Comparison of ENCODE assay signal across 8 cellular contexts in genomic region chr11:8080674-8081590, GRCh38. TPM values are rescaled to one million over a fixed set of nuclear protein-coding genes. Genes with fewer than 3 reads are reported as not detected.
DNase-seq lines count a peak whose midpoint lies in the region; ATAC-seq and TF ChIP-seq lines count a peak whose summit lies in the region.

A gene with protein sequence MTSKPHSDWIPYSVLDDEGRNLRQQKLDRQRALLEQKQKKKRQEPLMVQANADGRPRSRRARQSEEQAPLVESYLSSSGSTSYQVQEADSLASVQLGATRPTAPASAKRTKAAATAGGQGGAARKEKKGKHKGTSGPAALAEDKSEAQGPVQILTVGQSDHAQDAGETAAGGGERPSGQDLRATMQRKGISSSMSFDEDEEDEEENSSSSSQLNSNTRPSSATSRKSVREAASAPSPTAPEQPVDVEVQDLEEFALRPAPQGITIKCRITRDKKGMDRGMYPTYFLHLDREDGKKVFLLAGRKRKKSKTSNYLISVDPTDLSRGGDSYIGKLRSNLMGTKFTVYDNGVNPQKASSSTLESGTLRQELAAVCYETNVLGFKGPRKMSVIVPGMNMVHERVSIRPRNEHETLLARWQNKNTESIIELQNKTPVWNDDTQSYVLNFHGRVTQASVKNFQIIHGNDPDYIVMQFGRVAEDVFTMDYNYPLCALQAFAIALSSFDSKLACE (plus strand): TSS chr11:8081211. CDS start chr11:8081511, 300 bp downstream.

- H3K27me3 Mint-ChIP-seq in T-cell (peaks cover 44 to 65% of the 10 kb centered on the region in 2 donors), natural killer cell (ENCODE audit: low read depth in 2 of 2) (peaks cover 36 to 51% of the 10 kb centered on the region in 2 donors)

- CTCF ChIA-PET in T-cell (lab: Charles Lee), result no interaction called here

- H3K4me3 ChIP-seq in esophagus squamous epithelium, result peak within 1 kb of the TSS; percentile 26 to 75 (median 53)

- H3K9me3 Mint-ChIP-seq in T-cell (no peaks in the 10 kb centered on the region), natural killer cell (no peaks in the 10 kb centered on the region)

- WGBS in esophagus squamous epithelium, 2 donors, result 0 to 1% methylated on average over 6 to 14 of the region's 104 CpGs

- ATAC-seq in T-cell (replicated peaks in 1 of 4) (peak; percentile 44 to 61 (median 48)), natural killer cell (peak in 1 of 3 donors; percentile 32), GM19463 (IDR thresholded peaks at IDR 0.05; ENCODE audit: unreplicated experiment) (no peak)

- no peaks in the 10 kb centered on the region for H3K36me3 Mint-ChIP-seq in T-cell
- no peaks in the 10 kb centered on the region for H3K36me3 Mint-ChIP-seq in natural killer cell

- POLR2A ChIA-PET in T-cell (lab: Charles Lee), result no interaction called here

- no peaks in the 10 kb centered on the region for H3K9me3 ChIP-seq in esophagus squamous epithelium

- DNase-seq in NCI-H510A treated with DMSO at 0.1 percent for 48 hours (lab: John Stamatoyannopoulos, UW) (peak; percentile 2), NCI-H510A (lab: John Stamatoyannopoulos, UW) (no peak), T-cell (peak in 1 of 34 experiments; percentile 7), esophagus squamous epithelium (lab: John Stamatoyannopoulos, UW) (no peak), natural killer cell (no peak), medulla oblongata (ENCODE audit: extremely low spot score) (no peak), RPMI8226 (no peak)

- TF ChIP-seq CTCF in esophagus squamous epithelium (IDR thresholded peaks at IDR 0.05) (no peak), natural killer cell (IDR thresholded peaks at IDR 0.05) (no peak)

- peaks cover 6 to 39% (median 15%) of the 10 kb centered on the region in 3 donors for H3K4me1 ChIP-seq in esophagus squamous epithelium

- H3K27me3 ChIP-seq in esophagus squamous epithelium, result peaks cover 0 to 41% (median 0%) of the 10 kb centered on the region in 4 donors

- H3K4me1 Mint-ChIP-seq in T-cell (peaks cover 0 to 10% (median 7%) of the 10 kb centered on the region in 3 donors), natural killer cell (no peaks in the 10 kb centered on the region)

- no peak within 1 kb of the TSS for H3K27ac Mint-ChIP-seq in T-cell
- no peak within 1 kb of the TSS for H3K27ac Mint-ChIP-seq in natural killer cell

- no peak for TF ChIP-seq POLR2A in esophagus squamous epithelium (IDR thresholded peaks at IDR 0.05)

- no peaks in the 10 kb centered on the region for H3K36me3 ChIP-seq in esophagus squamous epithelium

- H3K27ac ChIP-seq in esophagus squamous epithelium, result peak within 1 kb of the TSS in 2 of 4 donors; percentile 25 to 26

- intact Hi-C loops in esophagus squamous epithelium (cut with DNase I) (no loop called here), natural killer cell (cut with micrococcal nuclease) (no loop called here)

- H3K4me3 Mint-ChIP-seq in T-cell (peak within 1 kb of the TSS; percentile 58 to 75 (median 71)), natural killer cell (peak within 1 kb of the TSS; percentile 56)

RNA-seq across cellular contexts. Expression of the gene that starts here (rescaled TPM):
- total RNA-seq in T-cell (under 1 TPM; 0.05 to 0.33 (median 0.19) TPM), esophagus squamous epithelium (1 to 10 TPM; 1.7 to 6.1 (median 2.4) TPM), natural killer cell (not detected)

Comparison
In these comparisons a context has a peak if more than half of its experiments do, and no peak if none do; other contexts are left out.
1. Peak in ATAC-seq in T-cell; RNA of the gene not detected or under 1 TPM.